In the genomic region with DNA sequence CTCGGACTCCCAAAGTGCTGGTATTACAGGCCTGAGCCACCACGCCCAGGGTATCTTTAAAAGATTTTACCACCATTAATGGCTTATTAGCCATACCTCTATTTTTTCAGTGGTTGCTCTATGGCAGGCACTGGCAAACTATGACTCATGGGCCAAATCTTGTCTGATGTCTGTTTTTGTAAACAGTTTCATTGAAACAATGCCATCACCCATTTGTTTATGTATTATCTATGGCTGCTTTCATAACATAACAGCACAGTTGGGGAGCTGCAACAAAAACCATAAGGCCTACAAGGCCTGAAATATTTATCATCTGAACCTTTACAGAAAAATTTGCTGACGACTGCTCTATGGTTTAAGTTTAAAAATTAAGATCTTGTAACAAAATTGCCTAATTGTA, we compare ENCODE assay signal across 23 cellular contexts.
DNase-seq lines count a peak whose midpoint lies in the region; ATAC-seq and TF ChIP-seq lines count a peak whose summit lies in the region.
"Had no signal": no experiment of that assay in that cellular context is flagged by ENCODE, and none has a peak within 500 bp of the region (broad histone marks: within the 10 kb centered on the region; RNA-seq: fewer than 3 reads in every experiment).

No MANE protein-coding gene starts in this region.

- H3K27me3 ChIP-seq in PC-3 (ENCODE audit: low read length), result no peaks in the 10 kb centered on the region
- no peaks in the 10 kb centered on the region for H3K27me3 ChIP-seq in parathyroid adenoma (ENCODE audit: control insufficient read depth, insufficient read depth, low read length)
- no peaks in the 10 kb centered on the region for H3K27me3 ChIP-seq in dorsolateral prefrontal cortex
- H3K27me3 ChIP-seq: BLaER1, heart left ventricle had no signal

- POLR2A ChIA-PET in PC-3 (lab: Charles Lee; ENCODE audit: unreplicated experiment), result no interaction called here

- DNase-seq in EL (peak; percentile 35), PC-3 (peak; percentile 16), dermis blood vessel endothelial cell (peak; percentile 10), UCSD-AML1 (lab: John Stamatoyannopoulos, UW; ENCODE audit: unreplicated experiment) (no peak), NCI-H345 (lab: John Stamatoyannopoulos, UW) (no peak), dorsolateral prefrontal cortex (no peak), NCI-H748 (lab: John Stamatoyannopoulos, UW; ENCODE audit: unreplicated experiment) (no peak)
- DNase-seq: activated CD8-positive, alpha-beta T cell treated with anti-CD3 and anti-CD28 coated beads for 36 hours; activated naive CD4-positive, alpha-beta T cell treated with anti-CD3 and anti-CD28 coated beads for 36 hours; activated T-cell treated with anti-CD3 and anti-CD28 coated beads, Interleukin-2, amount 50 U/mL, for 24 hours; Calu3; GDM1; GOT3; heart left ventricle; left ventricle myocardium inferior; mucosa of descending colon; NCI-H1417 treated with DMSO at 0.1 percent for 48 hours; stimulated activated CD4-positive, alpha-beta T cell treated with anti-CD3 and anti-CD28 coated beads, Interleukin-12 subunit alpha, Interleukin-12 subunit beta, amount 100 ng/mL, for 4 hours; T-helper 9 cell had no signal

- intact Hi-C loops in PC-3 (cut with micrococcal nuclease), result no loop called here
- intact Hi-C loops in dorsolateral prefrontal cortex (cut with DNase I), result no loop called here

- CTCF ChIA-PET in PC-3 (lab: Charles Lee), result no interaction called here

- no peaks in the 10 kb centered on the region for H3K9me2 ChIP-seq in PC-3 (replicated peaks; ENCODE audit: low read length)

- H2AFZ ChIP-seq in PC-3 (ENCODE audit: low read length) (no peak overlapping the region), parathyroid adenoma (no peak overlapping the region)

- H3K9me3 ChIP-seq in PC-3 (ENCODE audit: low read length), result no peaks in the 10 kb centered on the region
- H3K9me3 ChIP-seq in parathyroid adenoma (ENCODE audit: control insufficient read depth, low read length), result no peaks in the 10 kb centered on the region
- H3K9me3 ChIP-seq: BLaER1, heart left ventricle, left ventricle myocardium inferior, mucosa of descending colon had no signal

- no TSS peak for BruUV-seq in PC-3 (replicated peaks; lab: Mats Ljungman, UMichigan)

- no peak overlapping the region for H3K9ac ChIP-seq in PC-3 (ENCODE audit: low read length)
- no peak overlapping the region for H3K9ac ChIP-seq in parathyroid adenoma
- H3K9ac ChIP-seq: BLaER1 had no signal

- no peak overlapping the region for H3K4me2 ChIP-seq in PC-3 (ENCODE audit: low read length)
- no peak overlapping the region for H3K4me2 ChIP-seq in parathyroid adenoma (ENCODE audit: low read length)
- H3K4me2 ChIP-seq: BLaER1 had no signal

- H4K20me1 ChIP-seq in PC-3 (ENCODE audit: low read length), result no peaks in the 10 kb centered on the region
- H4K20me1 ChIP-seq: BLaER1 had no signal

- peak; percentile 38; the same call in 1 of the 2 replicates for ATAC-seq in PC-3
- ATAC-seq: activated CD8-positive, alpha-beta T cell treated with anti-CD3 and anti-CD28 coated beads for 36 hours; esophagus mucosa; heart left ventricle; mucosa of descending colon had no signal

- H3K27ac ChIP-seq in PC-3 (ENCODE audit: low read length), result no peak overlapping the region
- H3K27ac ChIP-seq in parathyroid adenoma, result peak overlapping the region; percentile 22
- H3K27ac ChIP-seq in dorsolateral prefrontal cortex, result peak overlapping the region in 7 of 59 donors; percentile 7 to 38 (median 27)
- H3K27ac ChIP-seq: BLaER1, left ventricle myocardium inferior, SK-N-MC had no signal

- TF ChIP-seq CTCF in PC-3 (conservative IDR thresholded peaks at IDR 0.05; ENCODE audit: low read depth, low read length) (no peak), parathyroid adenoma (IDR thresholded peaks at IDR 0.05) (no peak), dorsolateral prefrontal cortex (IDR thresholded peaks at IDR 0.05 in 54 of 56, conservative IDR thresholded peaks at IDR 0.05 in 2 of 56; ENCODE audit: low read depth in 1 of 56, partially characterized antibody in 56 of 56) (no peak)

- H3K4me1 ChIP-seq in PC-3 (ENCODE audit: insufficient read depth, low read length) (no peaks in the 10 kb centered on the region), parathyroid adenoma (no peaks in the 10 kb centered on the region)
- H3K4me1 ChIP-seq: left ventricle myocardium inferior had no signal

- no peaks in the 10 kb centered on the region for H3F3A ChIP-seq in PC-3 (ENCODE audit: low read length, unreplicated experiment)

- H3K79me2 ChIP-seq in PC-3 (ENCODE audit: low read length), result no peaks in the 10 kb centered on the region
- H3K79me2 ChIP-seq in parathyroid adenoma, result no peaks in the 10 kb centered on the region

- H3K36me3 ChIP-seq in PC-3 (ENCODE audit: low read depth, low read length), result no peaks in the 10 kb centered on the region
- H3K36me3 ChIP-seq in parathyroid adenoma (ENCODE audit: control insufficient read depth, insufficient read depth, low read length), result no peaks in the 10 kb centered on the region

- H3K4me3 ChIP-seq in PC-3 (ENCODE audit: low read length) (no peak overlapping the region), parathyroid adenoma (ENCODE audit: low read depth, low read length) (no peak overlapping the region), dorsolateral prefrontal cortex (no peak overlapping the region)
- H3K4me3 ChIP-seq: BLaER1, heart left ventricle, left ventricle myocardium inferior, mucosa of descending colon, SK-N-MC had no signal

Comparison
In these comparisons a context has a peak if more than half of its experiments do, and no peak if none do; other contexts are left out.
1. DNase-seq: peak in EL (single experiment), PC-3 (single experiment) and dermis blood vessel endothelial cell (single experiment); none in UCSD-AML1 (single experiment), NCI-H345 (single experiment), dorsolateral prefrontal cortex (0 of 10) and NCI-H748 (single experiment).